In genomic region chr3:124513610-124513997, GRCh38 we compare ENCODE assay signal across 19 cellular contexts.
DNase-seq lines count a peak whose midpoint lies in the region; ATAC-seq, FAIRE-seq and TF ChIP-seq lines count a peak whose summit lies in the region.
"Had no signal": no experiment of that assay in that cellular context is flagged by ENCODE, and none has a peak within 500 bp of the region (broad histone marks: within the 10 kb centered on the region; RNA-seq: fewer than 3 reads in every experiment).

No MANE protein-coding gene starts in this region.

- no peak for TF ChIP-seq RAD21 in A549 (conservative IDR thresholded peaks at IDR 0.05 in 1 of 2, IDR thresholded peaks at IDR 0.05 in 1 of 2)

- H3K4me2 ChIP-seq in A549 (peak overlapping the region; percentile 77), hepatocyte (peak overlapping the region; percentile 58)
- H3K4me2 ChIP-seq: KMS-11 had no signal

- H3K9ac ChIP-seq in HUES48 (ENCODE audit: low read depth, low read length) (no peak overlapping the region), mucosa of stomach (ENCODE audit: low read length) (peak overlapping the region; percentile 14)
- H3K9ac ChIP-seq: KMS-11 had no signal

- no peak for TF ChIP-seq POLR2A in A549 (IDR thresholded peaks at IDR 0.05; ENCODE audit: low read length)
- no peak for TF ChIP-seq POLR2A in upper lobe of left lung (IDR thresholded peaks at IDR 0.05)

- no peak for FAIRE-seq in A549 (lab: Jason Lieb, UNC)
- FAIRE-seq: GM12878 had no signal

- H3K4me1 ChIP-seq in A549: peaks cover 21% of the 10 kb centered on the region
- H3K4me1 ChIP-seq in HUES48 (ENCODE audit: control insufficient read depth, insufficient read depth, low read length): peaks cover 11% of the 10 kb centered on the region
- peaks cover 5% of the 10 kb centered on the region for H3K4me1 ChIP-seq in hepatocyte (ENCODE audit: insufficient read depth)
- peaks cover 12% of the 10 kb centered on the region for H3K4me1 ChIP-seq in mucosa of stomach (ENCODE audit: control insufficient read depth, insufficient read depth, low read length)
- no peaks in the 10 kb centered on the region for H3K4me1 ChIP-seq in upper lobe of left lung

- peak in 1 of 2 experiments; percentile 37; a peak in 2 of 6 replicates for ATAC-seq in A549
- no peak for ATAC-seq in upper lobe of left lung (ENCODE audit: low FRiP score in 2 of 2)
- no peak for ATAC-seq in GM21367 (IDR thresholded peaks at IDR 0.05; ENCODE audit: unreplicated experiment)
- ATAC-seq: GM12878, PC-3 had no signal

- POLR2A ChIA-PET in A549 (lab: Yijun Ruan, JAX): no interaction called here

- H3K9me2 ChIP-seq in hepatocyte (replicated peaks; ENCODE audit: insufficient read depth): no peaks in the 10 kb centered on the region

- H3K27ac ChIP-seq in A549: peak overlapping the region; percentile 58 to 71
- peak overlapping the region; percentile 50 for H3K27ac ChIP-seq in HUES48 (ENCODE audit: low read depth, low read length)
- H3K27ac ChIP-seq in hepatocyte: peak overlapping the region; percentile 59
- H3K27ac ChIP-seq in upper lobe of left lung: no peak overlapping the region
- H3K27ac ChIP-seq: KMS-11, RWPE1 had no signal

- DNase-seq in A549 (ENCODE audit: low read depth in 1 of 2, low spot score in 1 of 2) (no peak), hepatocyte (ENCODE audit: low spot score) (no peak), upper lobe of left lung (no peak), NCI-H2227 treated with DMSO at 0.1 percent for 48 hours (lab: John Stamatoyannopoulos, UW) (no peak), GM03348 (ENCODE audit: low spot score) (no peak)
- DNase-seq: 8988T, DMS 273 treated with DMSO at 0.1 percent for 48 hours, GF-D8, NCI-H187 treated with DMSO at 0.1 percent for 48 hours, NCI-H226, NCI-H526, SIG-M5 had no signal

- WGBS in A549 (ENCODE audit: missing lambda C conversion rate): 91% methylated on average over 4 of the region's 4 CpGs
- 71% methylated on average over 4 of the region's 4 CpGs for WGBS in hepatocyte (ENCODE audit: low lambda C conversion rate, missing lambda C conversion rate)
- 84 to 86% methylated on average over 4 of the region's 4 CpGs for WGBS in upper lobe of left lung, 2 donors

- H2AFZ ChIP-seq in hepatocyte: no peak overlapping the region

- H3K27me3 ChIP-seq in HUES48 (ENCODE audit: control insufficient read depth, insufficient read depth, low read length) (no peaks in the 10 kb centered on the region), hepatocyte (no peaks in the 10 kb centered on the region), mucosa of stomach (ENCODE audit: control insufficient read depth, insufficient read depth, low read length) (no peaks in the 10 kb centered on the region), upper lobe of left lung (no peaks in the 10 kb centered on the region)

- TF ChIP-seq CTCF in A549 (IDR thresholded peaks at IDR 0.05) (no peak), hepatocyte (IDR thresholded peaks at IDR 0.05; ENCODE audit: poor library complexity) (no peak), upper lobe of left lung (IDR thresholded peaks at IDR 0.05) (no peak)

- no peak for TF ChIP-seq EP300 in A549 (IDR thresholded peaks at IDR 0.05)
- no peak for TF ChIP-seq EP300 in upper lobe of left lung (IDR thresholded peaks at IDR 0.05)

- H3K9me3 ChIP-seq in A549: no peaks in the 10 kb centered on the region
- H3K9me3 ChIP-seq in HUES48 (ENCODE audit: control insufficient read depth, insufficient read depth, low read length): no peaks in the 10 kb centered on the region
- no peaks in the 10 kb centered on the region for H3K9me3 ChIP-seq in hepatocyte (ENCODE audit: low read depth)
- H3K9me3 ChIP-seq in mucosa of stomach (ENCODE audit: control insufficient read depth, low read length): no peaks in the 10 kb centered on the region
- no peaks in the 10 kb centered on the region for H3K9me3 ChIP-seq in upper lobe of left lung

- no peak overlapping the region for H3K4me3 ChIP-seq in A549
- H3K4me3 ChIP-seq in HUES48 (ENCODE audit: low read depth, low read length): no peak overlapping the region
- H3K4me3 ChIP-seq in hepatocyte: no peak overlapping the region
- no peak overlapping the region for H3K4me3 ChIP-seq in mucosa of stomach (ENCODE audit: low read length)
- H3K4me3 ChIP-seq in upper lobe of left lung: no peak overlapping the region
- H3K4me3 ChIP-seq: GM12878 had no signal

- H3K79me2 ChIP-seq in hepatocyte: no peaks in the 10 kb centered on the region

- no peaks in the 10 kb centered on the region for H4K20me1 ChIP-seq in hepatocyte (ENCODE audit: insufficient read depth, poor library complexity, severe bottlenecking)

- CTCF ChIA-PET in A549 (lab: Yijun Ruan, JAX): interaction anchor here (0.6 kb wide), 1 partner anchor 46 kb away, joined by 3 read pairs; no protein-coding TSS in a partner anchor

- H3K36me3 ChIP-seq in HUES48 (ENCODE audit: control insufficient read depth, insufficient read depth, low read length) (no peaks in the 10 kb centered on the region), hepatocyte (replicated peaks; ENCODE audit: insufficient read depth, low read depth) (no peaks in the 10 kb centered on the region), mucosa of stomach (ENCODE audit: control insufficient read depth, insufficient read depth, low read length) (no peaks in the 10 kb centered on the region), upper lobe of left lung (no peaks in the 10 kb centered on the region)

TF ChIP-seq in A549, 52 proteins besides CTCF, POLR2A, EP300 and RAD21:
- TF ChIP-seq HOXB5 (CRISPR knock-in tag; IDR thresholded peaks at IDR 0.05) (no peak), RCOR1 (IDR thresholded peaks at IDR 0.05; ENCODE audit: low read depth, low read length) (no peak), TP53 (CRISPR knock-in tag; IDR thresholded peaks at IDR 0.05) (no peak), ZSCAN20 (CRISPR knock-in tag; IDR thresholded peaks at IDR 0.05) (no peak), ZC3H11A (IDR thresholded peaks at IDR 0.05) (no peak), MAX (IDR thresholded peaks at IDR 0.05) (no peak)
TF ChIP-seq in A549: peak in this region for 0.

Comparison
In these comparisons a context has a peak if more than half of its experiments do, and no peak if none do; other contexts are left out.
1. H3K27ac ChIP-seq: peak in A549 (2 of 2), HUES48 (single experiment) and hepatocyte (single experiment); none in upper lobe of left lung (0 of 4).